ENCODE assay signal across 18 cellular contexts in genomic region chr2:44772670-44773378, GRCh38.
DNase-seq lines count a peak whose midpoint lies in the region; ATAC-seq and TF ChIP-seq lines count a peak whose summit lies in the region.
"Had no signal": no experiment of that assay in that cellular context is flagged by ENCODE, and none has a peak within 500 bp of the region (broad histone marks: within the 10 kb centered on the region; RNA-seq: fewer than 3 reads in every experiment).

No MANE protein-coding gene starts in this region.

- 40% methylated on average over 2 of the region's 2 CpGs; no CpG with 5 or more reads in 1 of the 2 experiments for WGBS in endodermal cell (ENCODE audit: insufficient coverage in 1 of 2, insufficient read length in 1 of 2), 2 experiments

- ATAC-seq in GM19351 (IDR thresholded peaks at IDR 0.05; ENCODE audit: unreplicated experiment), result no peak
- no peak for ATAC-seq in GM18907 (IDR thresholded peaks at IDR 0.05; ENCODE audit: unreplicated experiment)
- no peak for ATAC-seq in Right ventricle myocardium inferior
- ATAC-seq: GM12878 had no signal

- H3K27me3 Mint-ChIP-seq in endodermal cell (ENCODE audit: insufficient read depth), result peaks cover 4% of the 10 kb centered on the region
- H3K27me3 Mint-ChIP-seq: activated naive CD4-positive, alpha-beta T cell treated with anti-CD3 and anti-CD28 coated beads, Interleukin-2, amount 50 U/mL, for 24 hours had no signal

- H3K27ac ChIP-seq in endodermal cell (ENCODE audit: low read depth, low read length), result no peak overlapping the region
- H3K27ac ChIP-seq: epithelial cell of prostate had no signal

- H3K9ac ChIP-seq in endodermal cell (ENCODE audit: extremely low read depth, low read length, poor library complexity, severe bottlenecking), result no peak overlapping the region

- no peaks in the 10 kb centered on the region for H3K36me3 Mint-ChIP-seq in endodermal cell (ENCODE audit: low read depth)

- H3K4me1 ChIP-seq in endodermal cell (ENCODE audit: control insufficient read depth, insufficient read depth, low read length), result peaks cover 40% of the 10 kb centered on the region

- H3K27ac Mint-ChIP-seq in endodermal cell, result peak overlapping the region; percentile 9
- H3K27ac Mint-ChIP-seq: activated naive CD4-positive, alpha-beta T cell treated with anti-CD3 and anti-CD28 coated beads, Interleukin-2, amount 50 U/mL, for 24 hours had no signal

- no peak for TF ChIP-seq CTCF in endodermal cell (conservative IDR thresholded peaks at IDR 0.05)

- intact Hi-C loops in Right ventricle myocardium inferior (cut with DNase I), result no loop called here
- intact Hi-C loops in head of caudate nucleus (cut with DNase I), result no loop called here

- H3K4me3 Mint-ChIP-seq in endodermal cell, result peak overlapping the region; percentile 21
- H3K4me3 Mint-ChIP-seq: activated naive CD4-positive, alpha-beta T cell treated with anti-CD3 and anti-CD28 coated beads, Interleukin-2, amount 50 U/mL, for 24 hours; naive B cell had no signal

- peaks cover 86% of the 10 kb centered on the region for H3K4me1 Mint-ChIP-seq in endodermal cell
- H3K4me1 Mint-ChIP-seq: activated naive CD4-positive, alpha-beta T cell treated with anti-CD3 and anti-CD28 coated beads, Interleukin-2, amount 50 U/mL, for 24 hours had no signal

- peaks cover 3% of the 10 kb centered on the region for H3K27me3 ChIP-seq in endodermal cell (ENCODE audit: control insufficient read depth, insufficient read depth, low read length, poor library complexity, severe bottlenecking)

- DNase-seq in DMS153 treated with DMSO at 0.1 percent for 48 hours (lab: John Stamatoyannopoulos, UW; ENCODE audit: unreplicated experiment) (peak; percentile 35), NCI-H1417 (lab: John Stamatoyannopoulos, UW) (peak; percentile 35 to 98 (median 80)), NCI-H69 (lab: John Stamatoyannopoulos, UW) (peak; percentile 96), endodermal cell (no peak), Right ventricle myocardium inferior (ENCODE audit: missing footprints) (no peak), head of caudate nucleus (no peak)
- DNase-seq: activated CD4-positive, alpha-beta T cell treated with anti-CD3 and anti-CD28 coated beads for 4 hours; central memory CD4-positive, alpha-beta T cell; mesendoderm; naive B cell; stimulated activated CD4-positive, alpha-beta T cell treated with anti-CD3 and anti-CD28 coated beads, Interleukin-2, amount 100 ng/mL, for 48 hours; stimulated activated naive CD4-positive, alpha-beta T cell treated with Interleukin-2 at 50 U/mL for 16 hours had no signal

- H3K36me3 ChIP-seq in endodermal cell (ENCODE audit: control insufficient read depth, insufficient read depth, low read length), result no peaks in the 10 kb centered on the region

- H3K4me3 ChIP-seq in endodermal cell (ENCODE audit: low read length), result no peak overlapping the region
- H3K4me3 ChIP-seq: GM12878, smooth muscle cell had no signal

- no peaks in the 10 kb centered on the region for H3K9me3 ChIP-seq in endodermal cell (ENCODE audit: control insufficient read depth, low read length)

- no peaks in the 10 kb centered on the region for H3K9me3 Mint-ChIP-seq in endodermal cell
- H3K9me3 Mint-ChIP-seq: activated naive CD4-positive, alpha-beta T cell treated with anti-CD3 and anti-CD28 coated beads, Interleukin-2, amount 50 U/mL, for 24 hours; naive B cell had no signal

Comparison
In these comparisons a context has a peak if more than half of its experiments do, and no peak if none do; other contexts are left out.
1. DNase-seq: peak in DMS153 treated with DMSO at 0.1 percent for 48 hours (single experiment), NCI-H1417 (3 of 3) and NCI-H69 (single experiment); none in endodermal cell (single experiment), Right ventricle myocardium inferior (single experiment) and head of caudate nucleus (0 of 42).